1 cellular context compared by ENCODE assay signal in the genomic region with DNA sequence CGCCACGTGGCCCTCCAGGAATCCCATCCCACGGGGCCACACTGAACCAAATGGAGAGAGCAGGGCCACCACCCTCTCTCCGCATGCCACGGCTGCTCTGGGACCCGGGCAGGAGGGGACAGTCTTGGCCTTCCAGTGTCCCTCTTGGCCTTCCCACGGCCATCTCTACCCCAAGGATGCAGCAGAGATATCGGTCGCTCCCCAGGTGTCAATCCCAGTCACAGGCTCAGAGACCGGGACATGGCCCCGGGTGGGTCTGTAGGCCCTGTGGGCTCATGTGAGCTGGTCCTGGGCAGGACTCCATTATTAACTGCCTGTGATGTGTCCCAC.
TF ChIP-seq lines count a peak whose summit lies in the region.

No MANE protein-coding gene starts in this region.

TF ChIP-seq in HepG2, 621 proteins besides CTCF, POLR2A, EP300 and RAD21:
- TF ChIP-seq, protein P1, sequence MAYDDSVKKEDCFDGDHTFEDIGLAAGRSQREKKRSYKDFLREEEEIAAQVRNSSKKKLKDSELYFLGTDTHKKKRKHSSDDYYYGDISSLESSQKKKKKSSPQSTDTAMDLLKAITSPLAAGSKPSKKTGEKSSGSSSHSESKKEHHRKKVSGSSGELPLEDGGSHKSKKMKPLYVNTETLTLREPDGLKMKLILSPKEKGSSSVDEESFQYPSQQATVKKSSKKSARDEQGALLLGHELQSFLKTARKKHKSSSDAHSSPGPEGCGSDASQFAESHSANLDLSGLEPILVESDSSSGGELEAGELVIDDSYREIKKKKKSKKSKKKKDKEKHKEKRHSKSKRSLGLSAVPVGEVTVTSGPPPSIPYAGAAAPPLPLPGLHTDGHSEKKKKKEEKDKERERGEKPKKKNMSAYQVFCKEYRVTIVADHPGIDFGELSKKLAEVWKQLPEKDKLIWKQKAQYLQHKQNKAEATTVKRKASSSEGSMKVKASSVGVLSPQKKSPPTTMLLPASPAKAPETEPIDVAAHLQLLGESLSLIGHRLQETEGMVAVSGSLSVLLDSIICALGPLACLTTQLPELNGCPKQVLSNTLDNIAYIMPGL (CRISPR knock-in tag; IDR thresholded peaks at IDR 0.05; ENCODE audit: borderline replicate concordance in 1 of 2, low read depth in 1 of 2): no peak
- TF ChIP-seq DMAP1 (CRISPR knock-in tag; IDR thresholded peaks at IDR 0.05) (no peak), ASH2L (IDR thresholded peaks at IDR 0.05; ENCODE audit: insufficient read length, low read depth, low read length) (no peak), NFRKB (IDR thresholded peaks at IDR 0.05) (no peak), FOXC1 (CRISPR knock-in tag; IDR thresholded peaks at IDR 0.05; ENCODE audit: borderline replicate concordance) (no peak), ERF (CRISPR knock-in tag; IDR thresholded peaks at IDR 0.05) (no peak), ZMAT3 (CRISPR knock-in tag; conservative IDR thresholded peaks at IDR 0.05) (no peak), PAWR (CRISPR knock-in tag; IDR thresholded peaks at IDR 0.05; ENCODE audit: borderline replicate concordance) (no peak), ZNF879 (CRISPR knock-in tag; IDR thresholded peaks at IDR 0.05) (no peak), ZNF672 (CRISPR knock-in tag; IDR thresholded peaks at IDR 0.05) (no peak), GFI1 (CRISPR knock-in tag; IDR thresholded peaks at IDR 0.05; ENCODE audit: borderline replicate concordance) (no peak), ZNF30 (CRISPR knock-in tag; IDR thresholded peaks at IDR 0.05) (no peak), SIX1 (CRISPR knock-in tag; IDR thresholded peaks at IDR 0.05; ENCODE audit: borderline replicate concordance) (no peak), DNMT3B (CRISPR knock-in tag; conservative IDR thresholded peaks at IDR 0.05) (no peak), TEAD2 (CRISPR knock-in tag; IDR thresholded peaks at IDR 0.05) (no peak), ZNF816 (CRISPR knock-in tag; IDR thresholded peaks at IDR 0.05; ENCODE audit: borderline replicate concordance) (no peak), ZNF326 (CRISPR knock-in tag; IDR thresholded peaks at IDR 0.05; ENCODE audit: borderline replicate concordance) (no peak), KDM6A (CRISPR knock-in tag; IDR thresholded peaks at IDR 0.05; ENCODE audit: low read depth) (no peak)
- TF ChIP-seq, protein P2, sequence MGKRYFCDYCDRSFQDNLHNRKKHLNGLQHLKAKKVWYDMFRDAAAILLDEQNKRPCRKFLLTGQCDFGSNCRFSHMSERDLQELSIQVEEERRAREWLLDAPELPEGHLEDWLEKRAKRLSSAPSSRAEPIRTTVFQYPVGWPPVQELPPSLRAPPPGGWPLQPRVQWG (CRISPR knock-in tag; IDR thresholded peaks at IDR 0.05; ENCODE audit: borderline replicate concordance, low read depth): no peak
TF ChIP-seq in HepG2: peak in this region for 0.
